8 cellular contexts compared by ENCODE assay signal in genomic region chr3:137946341-137946973, GRCh38.
DNase-seq lines count a peak whose midpoint lies in the region; ATAC-seq and TF ChIP-seq lines count a peak whose summit lies in the region.

No MANE protein-coding gene starts in this region.

- H3K4me1 ChIP-seq in OCI-LY1 (ENCODE audit: insufficient read depth, low read length, severe bottlenecking): no peaks in the 10 kb centered on the region
- no peaks in the 10 kb centered on the region for H3K4me1 ChIP-seq in parathyroid adenoma

- ATAC-seq in GM21717 (IDR thresholded peaks at IDR 0.05; ENCODE audit: unreplicated experiment): no peak

- H4K20me1 ChIP-seq in OCI-LY1 (ENCODE audit: insufficient read depth, low read length): no peaks in the 10 kb centered on the region

- H3K9me3 ChIP-seq in OCI-LY1 (ENCODE audit: low read length): no peaks in the 10 kb centered on the region
- no peaks in the 10 kb centered on the region for H3K9me3 ChIP-seq in parathyroid adenoma (ENCODE audit: control insufficient read depth, low read length)

- H3K4me3 ChIP-seq in Jurkat, Clone E6-1 (ENCODE audit: low read length): no peak overlapping the region
- no peak overlapping the region for H3K4me3 ChIP-seq in OCI-LY1 (ENCODE audit: low read depth, low read length, poor library complexity, severe bottlenecking)
- no peak overlapping the region for H3K4me3 ChIP-seq in parathyroid adenoma (ENCODE audit: low read depth, low read length)

- H3K27me3 ChIP-seq in OCI-LY1 (ENCODE audit: insufficient read depth, low read length) (no peaks in the 10 kb centered on the region), parathyroid adenoma (ENCODE audit: control insufficient read depth, insufficient read depth, low read length) (no peaks in the 10 kb centered on the region)

- H3K9me2 ChIP-seq in OCI-LY1 (ENCODE audit: low read depth, low read length): no peaks in the 10 kb centered on the region

- no peak overlapping the region for H3K27ac ChIP-seq in OCI-LY1 (ENCODE audit: low read depth, low read length, poor library complexity, severe bottlenecking)
- H3K27ac ChIP-seq in parathyroid adenoma: no peak overlapping the region

- peak; percentile 15 for DNase-seq in 8988T
- peak; percentile 49 for DNase-seq in GM13977 (ENCODE audit: low spot score)
- DNase-seq in Jurkat, Clone E6-1 (ENCODE audit: low read depth, low spot score): peak; percentile 77
- peak; percentile 33 for DNase-seq in activated T-cell treated with anti-CD3 and anti-CD28 coated beads for 4 hours
- DNase-seq in fibroblast of the conjunctiva (ENCODE audit: low read depth): peak; percentile 59

- no peaks in the 10 kb centered on the region for H3K79me2 ChIP-seq in OCI-LY1 (ENCODE audit: insufficient read depth, low read length)
- no peaks in the 10 kb centered on the region for H3K79me2 ChIP-seq in parathyroid adenoma

- no peaks in the 10 kb centered on the region for H3K36me3 ChIP-seq in OCI-LY1 (ENCODE audit: insufficient read depth, low read length)
- H3K36me3 ChIP-seq in parathyroid adenoma (ENCODE audit: control insufficient read depth, insufficient read depth, low read length): no peaks in the 10 kb centered on the region

- in situ Hi-C loops in GM13977 (cut with MboI; ENCODE audit: low pct_unique_long_range_greater_than_20kb, low sequenced_read_pairs, unreplicated experiment): loop anchor here (25.0 kb wide), 1 partner anchor 834 kb away; no protein-coding TSS in a partner anchor

- no peaks in the 10 kb centered on the region for H3F3A ChIP-seq in OCI-LY1 (ENCODE audit: insufficient read depth, low read length)

- TF ChIP-seq CTCF in GM13977 (IDR thresholded peaks at IDR 0.05; ENCODE audit: extremely low read depth, insufficient read depth, missing control alignments) (peak; percentile 66), OCI-LY1 (IDR thresholded peaks at IDR 0.05; ENCODE audit: low read length) (peak; percentile 93), parathyroid adenoma (IDR thresholded peaks at IDR 0.05) (peak; percentile 60)

- H3K9ac ChIP-seq in OCI-LY1 (ENCODE audit: low read length) (no peak overlapping the region), parathyroid adenoma (no peak overlapping the region)

- H3K4me2 ChIP-seq in OCI-LY1 (ENCODE audit: low read length) (no peak overlapping the region), parathyroid adenoma (ENCODE audit: low read length) (no peak overlapping the region)

- no peak overlapping the region for H2AFZ ChIP-seq in OCI-LY1 (ENCODE audit: low read length)
- H2AFZ ChIP-seq in parathyroid adenoma: no peak overlapping the region

Comparison
In these comparisons a context has a peak if more than half of its experiments do, and no peak if none do; other contexts are left out.
1. DNase-seq: peak in every context shown above with its lines; median percentile 77 in Jurkat, Clone E6-1; 59 in fibroblast of the conjunctiva; 49 in GM13977; 33 in activated T-cell treated with anti-CD3 and anti-CD28 coated beads for 4 hours; 15 in 8988T.